Comparison of ENCODE assay signal across 8 cellular contexts in the genomic region with DNA sequence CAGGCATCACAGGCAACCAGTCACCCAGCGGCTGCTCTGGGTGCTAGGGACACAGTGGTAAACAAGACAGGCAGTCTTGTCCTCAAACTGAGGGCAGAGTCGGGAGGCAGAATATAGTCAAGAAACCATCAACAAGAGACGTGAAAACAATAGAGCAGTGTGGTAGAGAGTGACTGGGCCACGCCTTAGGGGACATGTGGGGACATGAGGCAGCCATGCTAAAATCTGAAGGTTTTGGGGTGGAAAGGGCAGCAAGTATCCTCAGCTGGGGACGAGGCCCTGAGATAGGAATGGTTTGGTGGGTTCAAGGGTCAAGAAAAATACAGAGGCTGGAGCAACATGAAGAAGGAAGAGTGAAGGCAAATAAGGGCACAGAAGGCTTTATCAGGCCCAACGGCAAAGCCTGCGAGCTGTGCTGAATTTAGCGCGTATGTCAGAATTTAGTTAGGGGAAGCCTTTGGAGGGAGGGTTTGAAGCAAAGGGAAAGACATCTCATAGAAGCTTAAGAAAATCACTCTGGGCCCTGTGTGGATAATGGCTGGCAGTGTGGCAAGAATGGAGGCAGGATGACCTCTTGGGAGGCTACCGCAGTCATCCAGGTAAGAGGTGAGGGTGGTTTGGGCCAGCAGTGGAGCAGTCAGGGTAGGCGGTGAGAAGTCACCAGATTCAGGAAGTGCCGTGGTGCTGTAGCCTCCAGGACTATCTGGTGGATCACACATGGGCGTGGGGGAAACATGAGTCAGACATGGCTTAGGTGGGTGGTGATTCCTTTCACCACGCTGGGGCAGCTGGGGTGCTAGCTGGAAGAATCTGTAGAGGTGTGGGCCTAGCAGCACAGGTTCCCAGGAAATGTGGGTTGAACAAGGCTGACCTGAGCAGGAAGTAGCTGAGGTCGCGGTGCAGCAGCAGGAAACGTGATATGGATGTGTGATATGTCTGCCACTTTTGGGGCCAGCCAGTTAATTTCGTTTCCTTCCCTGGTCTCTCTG. TPM values are rescaled to one million over a fixed set of nuclear protein-coding genes. Genes with fewer than 3 reads are reported as not detected.
DNase-seq lines count a peak whose midpoint lies in the region; ATAC-seq and TF ChIP-seq lines count a peak whose summit lies in the region.

No MANE protein-coding gene starts in this region.

- no peaks in the 10 kb centered on the region for H3K27me3 Mint-ChIP-seq in activated CD4-positive, alpha-beta T cell treated with anti-CD3 and anti-CD28 coated beads, Interleukin-2, amount 10 ng/mL, durations not matched to agents 7 days and 5 days
- H3K27me3 Mint-ChIP-seq in type B pancreatic cell: no peaks in the 10 kb centered on the region

- H3K27ac Mint-ChIP-seq in activated CD4-positive, alpha-beta T cell treated with anti-CD3 and anti-CD28 coated beads, Interleukin-2, amount 10 ng/mL, durations not matched to agents 7 days and 5 days: peak overlapping the region; percentile 98
- peak overlapping the region; percentile 61 for H3K27ac Mint-ChIP-seq in type B pancreatic cell

- POLR2A ChIA-PET in activated CD4-positive, alpha-beta T cell treated with anti-CD3 and anti-CD28 coated beads, Interleukin-2, amount 10 ng/mL, durations not matched to agents 7 days and 5 days (lab: Charles Lee): interaction anchor here (0.5 to 1.7 kb wide), 3 partner anchors 10 to 1741 kb away, joined by 3 to 9 read pairs (median 3); no protein-coding TSS in a partner anchor

- no peaks in the 10 kb centered on the region for H3K9me3 Mint-ChIP-seq in activated CD4-positive, alpha-beta T cell treated with anti-CD3 and anti-CD28 coated beads, Interleukin-2, amount 10 ng/mL, durations not matched to agents 7 days and 5 days
- H3K9me3 Mint-ChIP-seq in type B pancreatic cell: peaks cover 9% of the 10 kb centered on the region

- CTCF ChIA-PET in activated CD4-positive, alpha-beta T cell treated with anti-CD3 and anti-CD28 coated beads, Interleukin-2, amount 10 ng/mL, durations not matched to agents 7 days and 5 days (lab: Charles Lee): interaction anchor here (0.6 to 8.7 kb wide), 11 partner anchors 9 to 309 kb away, joined by 3 to 114 read pairs (median 4); no protein-coding TSS in a partner anchor

- H3K36me3 Mint-ChIP-seq in activated CD4-positive, alpha-beta T cell treated with anti-CD3 and anti-CD28 coated beads, Interleukin-2, amount 10 ng/mL, durations not matched to agents 7 days and 5 days (ENCODE audit: low read depth): peaks cover 74% of the 10 kb centered on the region
- peaks cover 14% of the 10 kb centered on the region for H3K36me3 Mint-ChIP-seq in type B pancreatic cell

- peaks cover 41% of the 10 kb centered on the region for H3K4me1 Mint-ChIP-seq in activated CD4-positive, alpha-beta T cell treated with anti-CD3 and anti-CD28 coated beads, Interleukin-2, amount 10 ng/mL, durations not matched to agents 7 days and 5 days
- H3K4me1 Mint-ChIP-seq in type B pancreatic cell (ENCODE audit: unreplicated experiment): peaks cover 60% of the 10 kb centered on the region

- peak overlapping the region; percentile 92 for H3K4me3 Mint-ChIP-seq in activated CD4-positive, alpha-beta T cell treated with anti-CD3 and anti-CD28 coated beads, Interleukin-2, amount 10 ng/mL, durations not matched to agents 7 days and 5 days
- no peak overlapping the region for H3K4me3 Mint-ChIP-seq in type B pancreatic cell

- ATAC-seq in GM21423 (IDR thresholded peaks at IDR 0.05; ENCODE audit: unreplicated experiment) (peak; percentile 35), omental fat pad (ENCODE audit: low FRiP score) (peak; percentile 40)

- TF ChIP-seq CTCF in omental fat pad (IDR thresholded peaks at IDR 0.05) (no peak), type B pancreatic cell (conservative IDR thresholded peaks at IDR 0.05) (no peak)

- H3K4me3 ChIP-seq in Jurkat, Clone E6-1 (ENCODE audit: low read length): peak overlapping the region; percentile 72

- DNase-seq in Ammon's horn (ENCODE audit: low spot score) (peak; percentile 73), omental fat pad (ENCODE audit: low spot score) (no peak), type B pancreatic cell (ENCODE audit: extremely low spot score, unreplicated experiment) (no peak), GM19240 (ENCODE audit: insufficient read length, low spot score) (no peak)
- peak; percentile 99 for DNase-seq in Jurkat, Clone E6-1 (ENCODE audit: low read depth, low spot score)
- DNase-seq in activated CD4-positive, alpha-beta T cell treated with anti-CD3 and anti-CD28 coated beads, Interleukin-2, amount 10 ng/mL, durations not matched to agents 7 days and 5 days: peak; percentile 92
- DNase-seq in effector CD4-positive, alpha-beta T cell: peak; percentile 85

RNA-seq across cellular contexts. Expression of a gene that starts 3.0 kb away (rescaled TPM):
- polyA plus RNA-seq in Jurkat, Clone E6-1 (2012; ENCODE audit: insufficient read depth, insufficient read length): 261 TPM
- total RNA-seq in activated CD4-positive, alpha-beta T cell treated with anti-CD3 and anti-CD28 coated beads, Interleukin-2, amount 10 ng/mL, durations not matched to agents 7 days and 5 days: 1,000 to 10,000 TPM; 1,017 to 1,048 TPM
- total RNA-seq in omental fat pad: 100 to 1,000 TPM in 1 of 4 donors, 10 to 100 TPM in 3; 33.7 to 148 (median 56.1) TPM
- total RNA-seq in type B pancreatic cell (ENCODE audit: low replicate concordance): 66.3 and 159 TPM in 2 replicates

Comparison
In these comparisons a context has a peak if more than half of its experiments do, and no peak if none do; other contexts are left out.
1. DNase-seq: peak in Ammon's horn (single experiment), Jurkat, Clone E6-1 (single experiment), activated CD4-positive, alpha-beta T cell treated with anti-CD3 and anti-CD28 coated beads, Interleukin-2, amount 10 ng/mL, durations not matched to agents 7 days and 5 days (single experiment) and effector CD4-positive, alpha-beta T cell (single experiment); none in omental fat pad (single experiment), type B pancreatic cell (single experiment) and GM19240 (single experiment).